ENCODE assay signal across 22 cellular contexts in genomic region chr7:128497405-128497804, GRCh38.
"Had no signal": no experiment of that assay in that cellular context is flagged by ENCODE, and none has a peak within 500 bp of the region (broad histone marks: within the 10 kb centered on the region; RNA-seq: fewer than 3 reads in every experiment).

No MANE protein-coding gene starts in this region.

- H3K4me3 ChIP-seq: SJSA1, SK-N-MC had no signal

- H3K9me3 ChIP-seq: SJSA1 had no signal

- H3K27ac ChIP-seq: KMS-11, SJSA1, SK-N-MC had no signal

- DNase-seq: IMR-90, Kasumi-1, MM.1S, NCI-H1092 treated with DMSO at 0.1 percent for 48 hours, NCI-H1436, NCI-H187, NCI-H2029, NCI-H2081 treated with DMSO at 0.1 percent for 48 hours, NCI-H2171, NCI-H226, NCI-H446, NCI-H510A, NCI-H524 treated with DMSO at 0.1 percent for 48 hours, NCI-H69, NCI-H774, Right ventricle myocardium superior, RPMI8226, SIG-M5 had no signal

- H3K27me3 ChIP-seq: SJSA1 had no signal

- ATAC-seq: HepG2 had no signal
